1 cellular context compared by ENCODE assay signal in genomic region chr10:11553773-11554381, GRCh38.
TF ChIP-seq lines count a peak whose summit lies in the region.

No MANE protein-coding gene starts in this region.

TF ChIP-seq in GM12878, 131 proteins besides CTCF, POLR2A, EP300 and RAD21 (continued from another document and continues in another):
- no peak for TF ChIP-seq ZBTB11 (CRISPR knock-in tag; IDR thresholded peaks at IDR 0.05)
- peak in 1 of 2 experiments; percentile 79; a peak in 2 of 4 replicates for TF ChIP-seq ETV6 (conservative IDR thresholded peaks at IDR 0.05 in 1 of 2, IDR thresholded peaks at IDR 0.05 in 1 of 2; ENCODE audit: borderline replicate concordance in 1 of 2, low read depth in 1 of 2)
- no peak for TF ChIP-seq HSF1 (IDR thresholded peaks at IDR 0.05; ENCODE audit: low read depth, low read length)
- TF ChIP-seq IRF4 (IDR thresholded peaks at IDR 0.05; ENCODE audit: low read depth, low read length), result no peak
- TF ChIP-seq YBX1 (IDR thresholded peaks at IDR 0.05), result no peak
- no peak for TF ChIP-seq MLLT1 (IDR thresholded peaks at IDR 0.05)
- TF ChIP-seq ATF7 (IDR thresholded peaks at IDR 0.05; ENCODE audit: low read depth), result no peak
- TF ChIP-seq ZSCAN29 (IDR thresholded peaks at IDR 0.05), result no peak
- no peak for TF ChIP-seq BACH1 (IDR thresholded peaks at IDR 0.05; ENCODE audit: borderline replicate concordance)
- no peak for TF ChIP-seq LARP7 (IDR thresholded peaks at IDR 0.05)
- no peak for TF ChIP-seq SREBF2 (IDR thresholded peaks at IDR 0.05; ENCODE audit: low read length)
- TF ChIP-seq ZNF384 (IDR thresholded peaks at IDR 0.05; ENCODE audit: borderline replicate concordance, low read depth, low read length), result no peak
- no peak for TF ChIP-seq SRF (IDR thresholded peaks at IDR 0.05; ENCODE audit: low read depth in 2 of 2, low read length in 2 of 2)
- TF ChIP-seq CBX3 (IDR thresholded peaks at IDR 0.05; ENCODE audit: borderline replicate concordance, low read depth), result no peak
- no peak for TF ChIP-seq BCLAF1 (IDR thresholded peaks at IDR 0.05)
- no peak for TF ChIP-seq E4F1 (IDR thresholded peaks at IDR 0.05; ENCODE audit: borderline replicate concordance, partially characterized antibody)
- no peak for TF ChIP-seq SREBF1 (IDR thresholded peaks at IDR 0.05; ENCODE audit: low read length)
- no peak for TF ChIP-seq SUPT20H (IDR thresholded peaks at IDR 0.05; ENCODE audit: borderline replicate concordance, control insufficient read depth, low read depth, low read length)
- TF ChIP-seq ZNF687 (IDR thresholded peaks at IDR 0.05), result no peak
- TF ChIP-seq CHD4 (IDR thresholded peaks at IDR 0.05), result no peak
- no peak for TF ChIP-seq ASH2L (IDR thresholded peaks at IDR 0.05; ENCODE audit: borderline replicate concordance, low read depth)
- no peak for TF ChIP-seq E2F4 (IDR thresholded peaks at IDR 0.05; ENCODE audit: low read depth, low read length)
- peak; percentile 91 for TF ChIP-seq CBX5 (IDR thresholded peaks at IDR 0.05; ENCODE audit: low read depth)
- no peak for TF ChIP-seq HDAC6 (IDR thresholded peaks at IDR 0.05; ENCODE audit: unreplicated experiment)
- TF ChIP-seq E2F8 (IDR thresholded peaks at IDR 0.05; ENCODE audit: low read depth, partially characterized antibody), result no peak
- TF ChIP-seq NFYA (IDR thresholded peaks at IDR 0.05; ENCODE audit: borderline replicate concordance, low read depth, low read length), result no peak
- no peak for TF ChIP-seq NRF1 (conservative IDR thresholded peaks at IDR 0.05; ENCODE audit: low read depth, low read length)
- no peak; the same call in 1 of the 2 replicates for TF ChIP-seq CREM (IDR thresholded peaks at IDR 0.05; ENCODE audit: low read depth)
- no peak for TF ChIP-seq CEBPB (IDR thresholded peaks at IDR 0.05; ENCODE audit: borderline replicate concordance in 1 of 2, low read depth in 2 of 2, low read length in 2 of 2)
- TF ChIP-seq EZH2 (IDR thresholded peaks at IDR 0.05; ENCODE audit: borderline replicate concordance, control insufficient read depth, low read depth, low read length), result no peak
- peak; percentile 84 for TF ChIP-seq SMARCA5 (IDR thresholded peaks at IDR 0.05)
- 0 out of 2 replicates have a peak, but pooled peaks have one; percentile 15 for TF ChIP-seq CBFB (IDR thresholded peaks at IDR 0.05; ENCODE audit: low read depth)
- no peak for TF ChIP-seq CREB1 (IDR thresholded peaks at IDR 0.05; ENCODE audit: low read depth)
- TF ChIP-seq RELA (IDR thresholded peaks at IDR 0.05; ENCODE audit: borderline replicate concordance, partially characterized antibody), result no peak
- TF ChIP-seq MYC (IDR thresholded peaks at IDR 0.05; ENCODE audit: insufficient read depth, insufficient read length, insufficient replicate concordance, low read length, severe bottlenecking), result no peak
